1 cellular context compared by ENCODE assay signal in genomic region chr20:16514145-16514544, GRCh38.
TF ChIP-seq lines count a peak whose summit lies in the region.

No MANE protein-coding gene starts in this region.

TF ChIP-seq in HepG2, 621 proteins besides CTCF, POLR2A, EP300 and RAD21:
- no peak for TF ChIP-seq KLF6 (CRISPR knock-in tag; IDR thresholded peaks at IDR 0.05)
- no peak for TF ChIP-seq CSRNP1 (CRISPR knock-in tag; IDR thresholded peaks at IDR 0.05)
- TF ChIP-seq ZNF446 (CRISPR knock-in tag; IDR thresholded peaks at IDR 0.05): no peak
- TF ChIP-seq TBL1XR1 (IDR thresholded peaks at IDR 0.05; ENCODE audit: borderline replicate concordance, low read length, partially characterized antibody): no peak
- no peak for TF ChIP-seq ZNF879 (CRISPR knock-in tag; IDR thresholded peaks at IDR 0.05)
- TF ChIP-seq ZBTB26 (CRISPR knock-in tag; IDR thresholded peaks at IDR 0.05; ENCODE audit: borderline replicate concordance): no peak
- TF ChIP-seq HES4 (CRISPR knock-in tag; IDR thresholded peaks at IDR 0.05; ENCODE audit: borderline replicate concordance): no peak
- TF ChIP-seq AHDC1 (CRISPR knock-in tag; IDR thresholded peaks at IDR 0.05; ENCODE audit: borderline replicate concordance): no peak
- TF ChIP-seq UBTF (CRISPR knock-in tag; IDR thresholded peaks at IDR 0.05): no peak
- TF ChIP-seq MNT (IDR thresholded peaks at IDR 0.05): no peak
TF ChIP-seq in HepG2: peak in this region for 0.
